In genomic region chr15:22861151-22861550, GRCh38 we compare ENCODE assay signal across 1 cellular context.
TF ChIP-seq lines count a peak whose summit lies in the region.

No MANE protein-coding gene starts in this region.

TF ChIP-seq in GM12878, 131 proteins besides CTCF, POLR2A, EP300 and RAD21 (continued from another document):
- TF ChIP-seq ZNF687 (IDR thresholded peaks at IDR 0.05) (no peak), STAT3 (IDR thresholded peaks at IDR 0.05; ENCODE audit: low read depth, low read length) (no peak), RB1 (IDR thresholded peaks at IDR 0.05; ENCODE audit: borderline replicate concordance) (no peak), NFXL1 (IDR thresholded peaks at IDR 0.05; ENCODE audit: borderline replicate concordance) (no peak), RFX5 (IDR thresholded peaks at IDR 0.05; ENCODE audit: low read depth, low read length) (no peak), ZNF217 (IDR thresholded peaks at IDR 0.05) (no peak), DPF2 (IDR thresholded peaks at IDR 0.05) (no peak), MEF2A (IDR thresholded peaks at IDR 0.05; ENCODE audit: insufficient read depth, low read depth, low read length) (no peak), SIX5 (IDR thresholded peaks at IDR 0.05; ENCODE audit: low read depth, low read length, severe bottlenecking) (no peak), ESRRA (IDR thresholded peaks at IDR 0.05; ENCODE audit: low read length) (no peak), SIN3A (IDR thresholded peaks at IDR 0.05; ENCODE audit: low read depth, low read length) (no peak), CHD4 (IDR thresholded peaks at IDR 0.05) (no peak), PAX8 (IDR thresholded peaks at IDR 0.05) (no peak), MXI1 (IDR thresholded peaks at IDR 0.05; ENCODE audit: low read depth, low read length) (no peak)
- TF ChIP-seq, protein P1, sequence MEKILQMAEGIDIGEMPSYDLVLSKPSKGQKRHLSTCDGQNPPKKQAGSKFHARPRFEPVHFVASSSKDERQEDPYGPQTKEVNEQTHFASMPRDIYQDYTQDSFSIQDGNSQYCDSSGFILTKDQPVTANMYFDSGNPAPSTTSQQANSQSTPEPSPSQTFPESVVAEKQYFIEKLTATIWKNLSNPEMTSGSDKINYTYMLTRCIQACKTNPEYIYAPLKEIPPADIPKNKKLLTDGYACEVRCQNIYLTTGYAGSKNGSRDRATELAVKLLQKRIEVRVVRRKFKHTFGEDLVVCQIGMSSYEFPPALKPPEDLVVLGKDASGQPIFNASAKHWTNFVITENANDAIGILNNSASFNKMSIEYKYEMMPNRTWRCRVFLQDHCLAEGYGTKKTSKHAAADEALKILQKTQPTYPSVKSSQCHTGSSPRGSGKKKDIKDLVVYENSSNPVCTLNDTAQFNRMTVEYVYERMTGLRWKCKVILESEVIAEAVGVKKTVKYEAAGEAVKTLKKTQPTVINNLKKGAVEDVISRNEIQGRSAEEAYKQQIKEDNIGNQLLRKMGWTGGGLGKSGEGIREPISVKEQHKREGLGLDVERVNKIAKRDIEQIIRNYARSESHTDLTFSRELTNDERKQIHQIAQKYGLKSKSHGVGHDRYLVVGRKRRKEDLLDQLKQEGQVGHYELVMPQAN (conservative IDR thresholded peaks at IDR 0.05) = no peak
- TF ChIP-seq, protein P2, sequence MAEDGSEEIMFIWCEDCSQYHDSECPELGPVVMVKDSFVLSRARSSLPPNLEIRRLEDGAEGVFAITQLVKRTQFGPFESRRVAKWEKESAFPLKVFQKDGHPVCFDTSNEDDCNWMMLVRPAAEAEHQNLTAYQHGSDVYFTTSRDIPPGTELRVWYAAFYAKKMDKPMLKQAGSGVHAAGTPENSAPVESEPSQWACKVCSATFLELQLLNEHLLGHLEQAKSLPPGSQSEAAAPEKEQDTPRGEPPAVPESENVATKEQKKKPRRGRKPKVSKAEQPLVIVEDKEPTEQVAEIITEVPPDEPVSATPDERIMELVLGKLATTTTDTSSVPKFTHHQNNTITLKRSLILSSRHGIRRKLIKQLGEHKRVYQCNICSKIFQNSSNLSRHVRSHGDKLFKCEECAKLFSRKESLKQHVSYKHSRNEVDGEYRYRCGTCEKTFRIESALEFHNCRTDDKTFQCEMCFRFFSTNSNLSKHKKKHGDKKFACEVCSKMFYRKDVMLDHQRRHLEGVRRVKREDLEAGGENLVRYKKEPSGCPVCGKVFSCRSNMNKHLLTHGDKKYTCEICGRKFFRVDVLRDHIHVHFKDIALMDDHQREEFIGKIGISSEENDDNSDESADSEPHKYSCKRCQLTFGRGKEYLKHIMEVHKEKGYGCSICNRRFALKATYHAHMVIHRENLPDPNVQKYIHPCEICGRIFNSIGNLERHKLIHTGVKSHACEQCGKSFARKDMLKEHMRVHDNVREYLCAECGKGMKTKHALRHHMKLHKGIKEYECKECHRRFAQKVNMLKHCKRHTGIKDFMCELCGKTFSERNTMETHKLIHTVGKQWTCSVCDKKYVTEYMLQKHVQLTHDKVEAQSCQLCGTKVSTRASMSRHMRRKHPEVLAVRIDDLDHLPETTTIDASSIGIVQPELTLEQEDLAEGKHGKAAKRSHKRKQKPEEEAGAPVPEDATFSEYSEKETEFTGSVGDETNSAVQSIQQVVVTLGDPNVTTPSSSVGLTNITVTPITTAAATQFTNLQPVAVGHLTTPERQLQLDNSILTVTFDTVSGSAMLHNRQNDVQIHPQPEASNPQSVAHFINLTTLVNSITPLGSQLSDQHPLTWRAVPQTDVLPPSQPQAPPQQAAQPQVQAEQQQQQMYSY (CRISPR knock-in tag; IDR thresholded peaks at IDR 0.05) = no peak
- TF ChIP-seq, protein P3, sequence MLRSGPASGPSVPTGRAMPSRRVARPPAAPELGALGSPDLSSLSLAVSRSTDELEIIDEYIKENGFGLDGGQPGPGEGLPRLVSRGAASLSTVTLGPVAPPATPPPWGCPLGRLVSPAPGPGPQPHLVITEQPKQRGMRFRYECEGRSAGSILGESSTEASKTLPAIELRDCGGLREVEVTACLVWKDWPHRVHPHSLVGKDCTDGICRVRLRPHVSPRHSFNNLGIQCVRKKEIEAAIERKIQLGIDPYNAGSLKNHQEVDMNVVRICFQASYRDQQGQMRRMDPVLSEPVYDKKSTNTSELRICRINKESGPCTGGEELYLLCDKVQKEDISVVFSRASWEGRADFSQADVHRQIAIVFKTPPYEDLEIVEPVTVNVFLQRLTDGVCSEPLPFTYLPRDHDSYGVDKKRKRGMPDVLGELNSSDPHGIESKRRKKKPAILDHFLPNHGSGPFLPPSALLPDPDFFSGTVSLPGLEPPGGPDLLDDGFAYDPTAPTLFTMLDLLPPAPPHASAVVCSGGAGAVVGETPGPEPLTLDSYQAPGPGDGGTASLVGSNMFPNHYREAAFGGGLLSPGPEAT (IDR thresholded peaks at IDR 0.05; ENCODE audit: low read depth) = no peak
TF ChIP-seq in GM12878: peak in this region for 0.
